ENCODE assay signal across 10 cellular contexts in the genomic region with DNA sequence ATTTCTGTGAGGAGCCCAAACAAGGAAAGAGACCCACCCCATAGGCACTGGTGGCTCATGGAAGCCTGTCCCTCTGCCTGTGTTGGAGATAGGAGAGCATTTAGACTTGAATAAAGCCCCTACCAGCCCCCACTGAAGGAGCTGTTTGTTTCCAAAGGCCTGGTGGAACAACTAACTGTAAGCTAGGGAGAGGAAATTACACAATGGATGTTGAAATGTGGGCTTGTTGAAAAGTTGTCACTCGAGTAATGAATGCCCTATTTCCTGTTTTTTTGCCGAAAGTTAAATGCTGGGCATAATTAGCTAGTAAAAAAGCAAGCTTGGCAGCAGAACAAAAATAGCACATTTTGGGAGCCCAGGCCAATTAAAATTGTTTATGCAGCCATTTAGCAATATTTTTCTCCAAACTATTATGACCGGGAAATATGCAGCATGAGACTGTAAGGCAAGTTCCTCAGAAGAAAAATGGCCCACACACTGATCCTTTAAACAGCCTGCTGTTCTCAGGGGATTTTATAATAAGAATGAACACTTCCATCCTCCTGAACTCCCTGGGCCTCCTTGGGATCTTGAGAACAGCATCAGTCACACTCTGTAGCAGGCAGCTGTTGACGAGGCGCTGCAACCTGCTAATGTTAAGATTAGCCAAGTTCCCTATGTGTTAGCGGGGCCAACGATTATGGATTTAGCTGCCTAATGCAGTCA. TPM values are rescaled to one million over a fixed set of nuclear protein-coding genes. Genes with fewer than 3 reads are reported as not detected.
DNase-seq lines count a peak whose midpoint lies in the region; ATAC-seq lines count a peak whose summit lies in the region.
"Had no signal": no experiment of that assay in that cellular context is flagged by ENCODE, and none has a peak within 500 bp of the region (broad histone marks: within the 10 kb centered on the region; RNA-seq: fewer than 3 reads in every experiment).

No MANE protein-coding gene starts in this region.

- peak; percentile 26 to 79 for DNase-seq in NCI-H2081 (lab: John Stamatoyannopoulos, UW)
- no peak for DNase-seq in NCI-H2081 treated with DMSO at 0.1 percent for 48 hours (lab: John Stamatoyannopoulos, UW)
- no peak for DNase-seq in mesendoderm
- DNase-seq in activated T-helper 2 cell treated with anti-CD3 and anti-CD28 coated beads, Interferon-gamma antibody, Interleukin-2, Interleukin-4, amounts not matched to agents 10 μg/mL and 5 μg/mL and 100 μg/mL, durations not matched to agents 14 hours and 24 hours and 36 hours (ENCODE audit: low spot score): no peak
- DNase-seq in NCI-H1930 (lab: John Stamatoyannopoulos, UW): no peak
- DNase-seq: 8988T had no signal

- H4K8ac ChIP-seq in mesendoderm (ENCODE audit: low read depth, low read length): no peak overlapping the region

- no peaks in the 10 kb centered on the region for H3K4me1 Mint-ChIP-seq in activated T-helper 2 cell treated with anti-CD3 and anti-CD28 coated beads, Interferon-gamma antibody, Interleukin-2, Interleukin-4, amounts not matched to agents 10 μg/mL and 5 μg/mL and 100 μg/mL, durations not matched to agents 14 hours and 24 hours and 36 hours (ENCODE audit: low read depth)

- no CpG with 5 or more reads among the region's 7 CpGs for WGBS in mesendoderm (ENCODE audit: extremely low coverage, insufficient coverage, low lambda C conversion rate)
- WGBS in urinary bladder: 42% methylated on average over 7 of the region's 7 CpGs

- no peak overlapping the region for H4K5ac ChIP-seq in mesendoderm (ENCODE audit: low read length)

- no peaks in the 10 kb centered on the region for H3K79me1 ChIP-seq in mesendoderm (ENCODE audit: low read length)

- no peak overlapping the region for H2BK120ac ChIP-seq in mesendoderm (ENCODE audit: low read depth, low read length)

- H3K4me3 Mint-ChIP-seq in activated T-helper 2 cell treated with anti-CD3 and anti-CD28 coated beads, Interferon-gamma antibody, Interleukin-2, Interleukin-4, amounts not matched to agents 10 μg/mL and 5 μg/mL and 100 μg/mL, durations not matched to agents 14 hours and 24 hours and 36 hours (ENCODE audit: low read depth): no peak overlapping the region

- no peak overlapping the region for H2AK5ac ChIP-seq in mesendoderm (ENCODE audit: low read length)

- no peaks in the 10 kb centered on the region for H3K27me3 ChIP-seq in mesendoderm (ENCODE audit: insufficient read depth, low read length, poor library complexity)

- ATAC-seq in GM19023 (IDR thresholded peaks at IDR 0.05; ENCODE audit: unreplicated experiment): no peak

- no peak overlapping the region for H2BK5ac ChIP-seq in mesendoderm (ENCODE audit: low read length)

- H3K27ac Mint-ChIP-seq in activated T-helper 2 cell treated with anti-CD3 and anti-CD28 coated beads, Interferon-gamma antibody, Interleukin-2, Interleukin-4, amounts not matched to agents 10 μg/mL and 5 μg/mL and 100 μg/mL, durations not matched to agents 14 hours and 24 hours and 36 hours: no peak overlapping the region

- H3K4me2 ChIP-seq in mesendoderm (ENCODE audit: low read length): no peak overlapping the region

- no peaks in the 10 kb centered on the region for H3K36me3 Mint-ChIP-seq in activated T-helper 2 cell treated with anti-CD3 and anti-CD28 coated beads, Interferon-gamma antibody, Interleukin-2, Interleukin-4, amounts not matched to agents 10 μg/mL and 5 μg/mL and 100 μg/mL, durations not matched to agents 14 hours and 24 hours and 36 hours (ENCODE audit: low read depth)

- H3K56ac ChIP-seq in mesendoderm (ENCODE audit: low read length): peak overlapping the region; percentile 28

- H3K27ac ChIP-seq in cingulate gyrus (ENCODE audit: low read depth, low read length) (peak overlapping the region; percentile 58), mesendoderm (ENCODE audit: low read depth, low read length) (no peak overlapping the region), urinary bladder (ENCODE audit: low read depth) (peak overlapping the region; percentile 48)
- H3K27ac ChIP-seq: VCaP had no signal

- H3K9ac ChIP-seq in mesendoderm (ENCODE audit: low read length): no peak overlapping the region

- H3K36me3 ChIP-seq in mesendoderm (ENCODE audit: control insufficient read depth, insufficient read depth, low read length) (no peaks in the 10 kb centered on the region), urinary bladder (ENCODE audit: insufficient read depth) (no peaks in the 10 kb centered on the region)

- no peak overlapping the region for H3K23ac ChIP-seq in mesendoderm (ENCODE audit: low read length)

- intact Hi-C loops in activated T-helper 2 cell treated with anti-CD3 and anti-CD28 coated beads, Interferon-gamma antibody, Interleukin-2, Interleukin-4, amounts not matched to agents 10 μg/mL and 5 μg/mL and 100 μg/mL, durations not matched to agents 14 hours and 24 hours and 36 hours (cut with micrococcal nuclease): no loop called here

- H3K4me1 ChIP-seq in mesendoderm (ENCODE audit: control insufficient read depth, low read depth, low read length): peaks cover 3% of the 10 kb centered on the region
- H3K4me1 ChIP-seq in urinary bladder (ENCODE audit: insufficient read depth): no peaks in the 10 kb centered on the region

- H3K4me3 ChIP-seq in mesendoderm (ENCODE audit: low read length): no peak overlapping the region
- no peak overlapping the region for H3K4me3 ChIP-seq in urinary bladder (ENCODE audit: low read depth, low read length)

- H3K4ac ChIP-seq in mesendoderm (ENCODE audit: low read depth, low read length): no peak overlapping the region

- no peak overlapping the region for H2BK15ac ChIP-seq in mesendoderm (replicated peaks; ENCODE audit: low read depth)

- H3K79me2 ChIP-seq in mesendoderm (ENCODE audit: control insufficient read depth, insufficient read depth, low read length): no peaks in the 10 kb centered on the region

- H3K27me3 Mint-ChIP-seq in activated T-helper 2 cell treated with anti-CD3 and anti-CD28 coated beads, Interferon-gamma antibody, Interleukin-2, Interleukin-4, amounts not matched to agents 10 μg/mL and 5 μg/mL and 100 μg/mL, durations not matched to agents 14 hours and 24 hours and 36 hours (ENCODE audit: low read depth): peaks cover 12% of the 10 kb centered on the region

- no peak overlapping the region for H3K18ac ChIP-seq in mesendoderm (ENCODE audit: low read length)

- peaks cover 11% of the 10 kb centered on the region for H3K9me3 Mint-ChIP-seq in activated T-helper 2 cell treated with anti-CD3 and anti-CD28 coated beads, Interferon-gamma antibody, Interleukin-2, Interleukin-4, amounts not matched to agents 10 μg/mL and 5 μg/mL and 100 μg/mL, durations not matched to agents 14 hours and 24 hours and 36 hours

RNA-seq across cellular contexts. Expression of a gene that starts 38.6 kb away (rescaled TPM):
- 0.79 TPM for polyA plus RNA-seq in mesendoderm (2013, experiment 1 of 2)
- polyA plus RNA-seq in mesendoderm (2013, experiment 2 of 2): 0.81 TPM
- 24.1 TPM for total RNA-seq in urinary bladder
- 17.0 TPM for polyA plus RNA-seq in urinary bladder
- not detected in 2 replicates for total RNA-seq in activated T-helper 2 cell treated with anti-CD3 and anti-CD28 coated beads, Interferon-gamma antibody, Interleukin-2, Interleukin-4, amounts not matched to agents 10 μg/mL and 5 μg/mL and 100 μg/mL, durations not matched to agents 14 hours and 24 hours and 36 hours

Comparison
In these comparisons a context has a peak if more than half of its experiments do, and no peak if none do; other contexts are left out.
1. DNase-seq: peak in NCI-H2081 (2 of 2); none in NCI-H2081 treated with DMSO at 0.1 percent for 48 hours (single experiment), mesendoderm (single experiment), activated T-helper 2 cell treated with anti-CD3 and anti-CD28 coated beads, Interferon-gamma antibody, Interleukin-2, Interleukin-4, amounts not matched to agents 10 μg/mL and 5 μg/mL and 100 μg/mL, durations not matched to agents 14 hours and 24 hours and 36 hours (single experiment) and NCI-H1930 (0 of 2).
2. RNA of a gene that starts 38.6 kb away (total RNA-seq): 24.1 TPM in urinary bladder (single experiment); not detected in activated T-helper 2 cell treated with anti-CD3 and anti-CD28 coated beads, Interferon-gamma antibody, Interleukin-2, Interleukin-4, amounts not matched to agents 10 μg/mL and 5 μg/mL and 100 μg/mL, durations not matched to agents 14 hours and 24 hours and 36 hours; every median in the first group is over 10 times any median in the second.